In genomic region chr5:154230526-154230925, GRCh38 we compare ENCODE assay signal across 30 cellular contexts.
"Had no signal": no experiment of that assay in that cellular context is flagged by ENCODE, and none has a peak within 500 bp of the region (broad histone marks: within the 10 kb centered on the region; RNA-seq: fewer than 3 reads in every experiment).

No MANE protein-coding gene starts in this region.

- H3K4me1 ChIP-seq: colonic mucosa, esophagus squamous epithelium, pancreas, right atrium auricular region, suprapubic skin, transverse colon, upper lobe of right lung, uterus had no signal

- H3K4me3 Mint-ChIP-seq: dendritic cell treated with granulocyte-macrophage colony-stimulating factor and Interleukin-4, amounts not matched to agents 40 ng/mL and 50 ng/mL, for 4 days; memory B cell; natural killer cell; stimulated activated naive CD8-positive, alpha-beta T cell treated with anti-CD3 and anti-CD28 coated beads, Interleukin-15, amount 100 ng/mL, for 72 hours had no signal

- DNase-seq: colonic mucosa; effector CD8-positive, alpha-beta T cell; esophagus squamous epithelium; foreskin melanocyte; glutamatergic neuron; heart right ventricle; hypothalamus; left ventricle myocardium superior; natural killer cell; pancreas; stimulated activated CD4-positive, alpha-beta T cell treated with anti-CD3 and anti-CD28 coated beads, Interleukin-12 subunit alpha, Interleukin-12 subunit beta, amount 100 ng/mL, for 4 hours; stimulated activated CD4-positive, alpha-beta T cell treated with anti-CD3 and anti-CD28 coated beads, Interleukin-1b, Interleukin-23, amount 100 ng/mL, for 48 hours; stimulated activated CD4-positive, alpha-beta T cell treated with anti-CD3 and anti-CD28 coated beads, Interleukin-4, amount 100 ng/mL, for 1 hour; stimulated activated CD8-positive, alpha-beta memory T cell treated with anti-CD3 and anti-CD28 coated beads, Interleukin-4, amount 100 ng/mL, for 48 hours; stimulated activated naive CD4-positive, alpha-beta T cell; stimulated activated naive CD8-positive, alpha-beta T cell treated with anti-CD3 and anti-CD28 coated beads, Interleukin-15, amount 100 ng/mL, for 72 hours; transverse colon; upper lobe of right lung; uterus had no signal

- FAIRE-seq: endothelial cell of umbilical vein, keratinocyte, pancreas had no signal

- H3K4me3 ChIP-seq: colonic mucosa, esophagus squamous epithelium, heart right ventricle, lung, pancreas, right atrium auricular region, smooth muscle cell, suprapubic skin, transverse colon, upper lobe of right lung, uterus had no signal

- H3K27ac Mint-ChIP-seq: dendritic cell treated with granulocyte-macrophage colony-stimulating factor and Interleukin-4, amounts not matched to agents 40 ng/mL and 50 ng/mL, for 4 days; memory B cell; progenitor cell of endocrine pancreas; stimulated activated naive CD8-positive, alpha-beta T cell treated with anti-CD3 and anti-CD28 coated beads, Interleukin-15, amount 100 ng/mL, for 72 hours had no signal

- H3K27me3 Mint-ChIP-seq: dendritic cell treated with granulocyte-macrophage colony-stimulating factor and Interleukin-4, amounts not matched to agents 40 ng/mL and 50 ng/mL, for 4 days; memory B cell; progenitor cell of endocrine pancreas; stimulated activated naive CD8-positive, alpha-beta T cell treated with anti-CD3 and anti-CD28 coated beads, Interleukin-15, amount 100 ng/mL, for 72 hours had no signal

- H3K4me2 ChIP-seq: smooth muscle cell had no signal

- H3K36me3 ChIP-seq: colonic mucosa, esophagus squamous epithelium, pancreas, right atrium auricular region, suprapubic skin, transverse colon, upper lobe of right lung, uterus had no signal

- ATAC-seq: heart right ventricle; left ventricle myocardium superior; natural killer cell; pancreas; sciatic nerve; stimulated activated naive CD8-positive, alpha-beta T cell treated with anti-CD3 and anti-CD28 coated beads, Interleukin-15, amount 100 ng/mL, for 72 hours; upper lobe of right lung had no signal

- H3K27me3 ChIP-seq: colonic mucosa, esophagus squamous epithelium, heart right ventricle, neutrophil, pancreas, right atrium auricular region, suprapubic skin, transverse colon, upper lobe of right lung, uterus had no signal

- H3K9me3 ChIP-seq: colonic mucosa, neutrophil, pancreas, upper lobe of right lung, uterus had no signal

- H3K27ac ChIP-seq: colonic mucosa, esophagus squamous epithelium, heart right ventricle, neutrophil, pancreas, right atrium auricular region, suprapubic skin, transverse colon, upper lobe of right lung, uterus had no signal
